ENCODE assay signal across 1 cellular context in genomic region chr7:108605582-108606173, GRCh38.
TF ChIP-seq lines count a peak whose summit lies in the region.

No MANE protein-coding gene starts in this region.

TF ChIP-seq in IMR-90, 13 proteins besides CTCF, POLR2A, EP300 and RAD21:
- TF ChIP-seq BHLHE40 (IDR thresholded peaks at IDR 0.05; ENCODE audit: low read depth, low read length) (no peak), MAFK (IDR thresholded peaks at IDR 0.05; ENCODE audit: low read depth, low read length) (no peak), MAZ (IDR thresholded peaks at IDR 0.05; ENCODE audit: borderline replicate concordance, low read depth, low read length) (no peak), RFX5 (IDR thresholded peaks at IDR 0.05; ENCODE audit: low read depth, low read length) (no peak), CEBPB (IDR thresholded peaks at IDR 0.05; ENCODE audit: low read depth, low read length) (no peak)
TF ChIP-seq in IMR-90: peak in this region for 0.
